13 cellular contexts compared by ENCODE assay signal in the genomic region with DNA sequence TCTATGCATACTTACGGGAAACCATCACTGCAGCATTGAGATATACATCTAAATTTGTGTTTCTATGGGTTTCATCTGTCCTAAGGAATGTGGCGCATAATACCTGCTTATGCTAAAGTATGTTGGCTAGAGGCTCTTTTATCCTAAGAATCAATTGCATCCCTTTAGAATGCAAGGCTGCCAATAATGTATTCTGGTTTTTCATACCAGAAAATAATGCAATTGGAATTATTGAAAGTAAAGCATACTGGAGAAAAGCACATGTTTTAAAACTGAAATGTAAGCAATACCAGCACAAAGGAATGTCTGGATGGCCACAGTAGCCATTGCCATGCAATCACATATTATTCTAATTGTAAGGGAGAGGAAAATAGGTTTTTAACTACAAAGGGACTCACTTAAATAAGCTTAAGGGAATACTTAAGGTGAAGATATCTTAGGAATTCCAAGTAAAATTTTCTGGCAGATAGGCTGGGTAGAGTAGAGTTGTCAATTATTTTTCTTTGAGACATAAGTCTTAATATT.
"Had no signal": no experiment of that assay in that cellular context is flagged by ENCODE, and none has a peak within 500 bp of the region (broad histone marks: within the 10 kb centered on the region; RNA-seq: fewer than 3 reads in every experiment).

No MANE protein-coding gene starts in this region.

- H3K4me3 Mint-ChIP-seq: activated naive CD4-positive, alpha-beta T cell treated with anti-CD3 and anti-CD28 coated beads for 36 hours; activated naive CD8-positive, alpha-beta T cell treated with anti-CD3 and anti-CD28 coated beads, Interleukin-2, amount 50 U/mL, for 24 hours; activated T-helper 17 cell treated with anti-CD3 and anti-CD28 coated beads, Interleukin-2, amount 50 U/mL, for 72 hours; nephron progenitor cell; stimulated activated naive CD8-positive, alpha-beta T cell treated with anti-CD3 and anti-CD28 coated beads, Interleukin-15, amount 100 ng/mL, for 72 hours had no signal

- H3K9me3 Mint-ChIP-seq: activated naive CD4-positive, alpha-beta T cell treated with anti-CD3 and anti-CD28 coated beads for 36 hours; activated naive CD8-positive, alpha-beta T cell treated with anti-CD3 and anti-CD28 coated beads, Interleukin-2, amount 50 U/mL, for 24 hours; activated T-helper 17 cell treated with anti-CD3 and anti-CD28 coated beads, Interleukin-2, amount 50 U/mL, for 72 hours; nephron progenitor cell; stimulated activated naive CD8-positive, alpha-beta T cell treated with anti-CD3 and anti-CD28 coated beads, Interleukin-15, amount 100 ng/mL, for 72 hours had no signal

- H3K4me1 Mint-ChIP-seq: activated naive CD8-positive, alpha-beta T cell treated with anti-CD3 and anti-CD28 coated beads, Interleukin-2, amount 50 U/mL, for 24 hours; activated T-helper 17 cell treated with anti-CD3 and anti-CD28 coated beads, Interleukin-2, amount 50 U/mL, for 72 hours; nephron progenitor cell; stimulated activated naive CD8-positive, alpha-beta T cell treated with anti-CD3 and anti-CD28 coated beads, Interleukin-15, amount 100 ng/mL, for 72 hours had no signal

- ATAC-seq: activated CD4-positive, CD25-positive, alpha-beta regulatory T cell treated with anti-CD3 and anti-CD28 coated beads, Interleukin-2, amount 50 U/mL, for 24 hours; activated naive CD8-positive, alpha-beta T cell treated with anti-CD3 and anti-CD28 coated beads, Interleukin-2, amount 50 U/mL, for 24 hours; activated T-helper 17 cell treated with anti-CD3 and anti-CD28 coated beads, Interleukin-2, amount 50 U/mL, for 72 hours; sciatic nerve; stimulated activated naive CD8-positive, alpha-beta T cell treated with anti-CD3 and anti-CD28 coated beads, Interleukin-15, amount 100 ng/mL, for 72 hours had no signal

- H3K36me3 ChIP-seq: ovary, spleen, upper lobe of left lung had no signal

- H3K27me3 ChIP-seq: ovary, spleen, upper lobe of left lung had no signal

- H3K9me3 ChIP-seq: ovary, spleen, upper lobe of left lung had no signal

- H3K4me3 ChIP-seq: dorsolateral prefrontal cortex, ovary, spleen, upper lobe of left lung had no signal

- H3K27me3 Mint-ChIP-seq: activated naive CD8-positive, alpha-beta T cell treated with anti-CD3 and anti-CD28 coated beads, Interleukin-2, amount 50 U/mL, for 24 hours; activated T-helper 17 cell treated with anti-CD3 and anti-CD28 coated beads, Interleukin-2, amount 50 U/mL, for 72 hours; stimulated activated naive CD8-positive, alpha-beta T cell treated with anti-CD3 and anti-CD28 coated beads, Interleukin-15, amount 100 ng/mL, for 72 hours had no signal

- H3K4me1 ChIP-seq: spleen, upper lobe of left lung had no signal

- H3K27ac Mint-ChIP-seq: activated naive CD4-positive, alpha-beta T cell treated with anti-CD3 and anti-CD28 coated beads for 36 hours; activated naive CD8-positive, alpha-beta T cell treated with anti-CD3 and anti-CD28 coated beads, Interleukin-2, amount 50 U/mL, for 24 hours; activated T-helper 17 cell treated with anti-CD3 and anti-CD28 coated beads, Interleukin-2, amount 50 U/mL, for 72 hours; nephron progenitor cell; stimulated activated naive CD8-positive, alpha-beta T cell treated with anti-CD3 and anti-CD28 coated beads, Interleukin-15, amount 100 ng/mL, for 72 hours had no signal

- DNase-seq: activated naive CD4-positive, alpha-beta T cell treated with anti-CD3 and anti-CD28 coated beads for 36 hours; activated naive CD8-positive, alpha-beta T cell treated with anti-CD3 and anti-CD28 coated beads, Interleukin-2, amount 50 U/mL, for 24 hours; activated T-cell treated with anti-CD3 and anti-CD28 coated beads for 4 hours; dorsolateral prefrontal cortex; erythroblast; nephron progenitor cell; ovary; spleen; stimulated activated naive CD8-positive, alpha-beta T cell treated with anti-CD3 and anti-CD28 coated beads, Interleukin-15, amount 100 ng/mL, for 72 hours; upper lobe of left lung had no signal

- H3K27ac ChIP-seq: dorsolateral prefrontal cortex, ovary, spleen, upper lobe of left lung had no signal
